ENCODE assay signal across 8 cellular contexts in genomic region chr11:46918778-46919513, GRCh38. TPM values are rescaled to one million over a fixed set of nuclear protein-coding genes. Genes with fewer than 3 reads are reported as not detected.
DNase-seq lines count a peak whose midpoint lies in the region; ATAC-seq, FAIRE-seq and TF ChIP-seq lines count a peak whose summit lies in the region.

No MANE protein-coding gene starts in this region.

- ATAC-seq in heart left ventricle, result no peak
- no peak for ATAC-seq in left ventricle myocardium superior

- no peak overlapping the region for H3K9ac ChIP-seq in kidney (ENCODE audit: low read length in 2 of 2)

- TF ChIP-seq POLR2A in heart left ventricle (IDR thresholded peaks at IDR 0.05) (no peak), uterus (IDR thresholded peaks at IDR 0.05) (no peak)

- no peak for FAIRE-seq in kidney (lab: Jason Lieb, UNC)

- no peaks in the 10 kb centered on the region for H3K9me3 ChIP-seq in heart left ventricle
- no peaks in the 10 kb centered on the region for H3K9me3 ChIP-seq in mesodermal cell (ENCODE audit: control insufficient read depth, low read length)
- H3K9me3 ChIP-seq in uterus, result no peaks in the 10 kb centered on the region
- no peaks in the 10 kb centered on the region for H3K9me3 ChIP-seq in kidney (ENCODE audit: control insufficient read depth in 1 of 2, low read length in 2 of 2)

- DNase-seq in heart left ventricle (no peak), left ventricle myocardium superior (no peak), astrocyte of the spinal cord (ENCODE audit: low read depth, low spot score) (no peak), uterus (no peak), kidney (no peak), HT-29 (ENCODE audit: low spot score) (no peak), anterior cingulate cortex (lab: John Stamatoyannopoulos, UW) (no peak)

- in situ Hi-C loops in astrocyte of the spinal cord (cut with HindIII; ENCODE audit: low sequenced_read_pairs), result no loop called here

- peak overlapping the region in 9 of 12 donors; percentile 35 to 94 (median 71) for H3K4me3 ChIP-seq in heart left ventricle
- peak overlapping the region; percentile 23 for H3K4me3 ChIP-seq in astrocyte of the spinal cord (ENCODE audit: low read depth, low read length)
- peak overlapping the region; percentile 83 for H3K4me3 ChIP-seq in mesodermal cell (ENCODE audit: extremely low read depth, insufficient read depth, low read length, poor library complexity, severe bottlenecking)
- H3K4me3 ChIP-seq in uterus, result peak overlapping the region; percentile 42 to 92
- H3K4me3 ChIP-seq in kidney (ENCODE audit: low read length in 2 of 2), result peak overlapping the region in 1 of 2 donors; percentile 51

- peaks cover 0 to 44% (median 0%) of the 10 kb centered on the region in 9 donors for H3K27me3 ChIP-seq in heart left ventricle
- no peaks in the 10 kb centered on the region for H3K27me3 ChIP-seq in uterus

- H3K4me1 ChIP-seq in heart left ventricle, result peaks cover 0 to 58% (median 38%) of the 10 kb centered on the region in 12 donors
- H3K4me1 ChIP-seq in mesodermal cell (ENCODE audit: control insufficient read depth, insufficient read depth, low read length, poor library complexity, severe bottlenecking), result peaks cover 39% of the 10 kb centered on the region
- H3K4me1 ChIP-seq in uterus, result no peaks in the 10 kb centered on the region
- peaks cover 0 to 5% of the 10 kb centered on the region in 2 donors for H3K4me1 ChIP-seq in kidney (ENCODE audit: control insufficient read depth in 1 of 2, insufficient read depth in 1 of 2, low read depth in 1 of 2, low read length in 2 of 2)

- WGBS in heart left ventricle, 4 donors, result 23 to 26% (median 25%) methylated on average over 17 of the region's 17 CpGs
- WGBS in mesodermal cell (ENCODE audit: insufficient coverage in 2 of 2), 2 experiments, result 9 to 13% methylated on average over 8 to 15 of the region's 17 CpGs

- intact Hi-C loops in heart left ventricle (cut with DNase I) (loop anchor here in 2 of 10 donors (5.0 to 10.0 kb wide), 2 partner anchors 86 to 223 kb away; no protein-coding TSS in a partner anchor), left ventricle myocardium superior (cut with micrococcal nuclease) (no loop called here), uterus (cut with DNase I; ENCODE audit: low total_unique reads) (no loop called here), kidney (cut with DNase I) (no loop called here)

- TF ChIP-seq CTCF in heart left ventricle (IDR thresholded peaks at IDR 0.05) (no peak), astrocyte of the spinal cord (IDR thresholded peaks at IDR 0.05; ENCODE audit: low read depth, low read length) (no peak), uterus (IDR thresholded peaks at IDR 0.05) (no peak), kidney (IDR thresholded peaks at IDR 0.05; ENCODE audit: borderline replicate concordance, extremely low read depth, insufficient read depth) (no peak)

- no peaks in the 10 kb centered on the region for H3K36me3 ChIP-seq in heart left ventricle
- H3K36me3 ChIP-seq in mesodermal cell (ENCODE audit: control insufficient read depth, insufficient read depth, low read length), result peaks cover 7% of the 10 kb centered on the region
- H3K36me3 ChIP-seq in uterus, result no peaks in the 10 kb centered on the region
- H3K36me3 ChIP-seq in kidney (ENCODE audit: control insufficient read depth in 1 of 2, insufficient read depth in 2 of 2, low read length in 2 of 2), result no peaks in the 10 kb centered on the region

- H3K27ac ChIP-seq in heart left ventricle, result peak overlapping the region in 8 of 12 donors; percentile 26 to 66 (median 51)
- peak overlapping the region; percentile 68 for H3K27ac ChIP-seq in mesodermal cell (ENCODE audit: low read depth, low read length, severe bottlenecking)
- peak overlapping the region; percentile 70 to 78 for H3K27ac ChIP-seq in uterus
- no peak overlapping the region for H3K27ac ChIP-seq in kidney (ENCODE audit: low read depth in 2 of 2, low read length in 2 of 2)

RNA-seq across cellular contexts. Expression of gene LRP4, which starts 0.6 kb away (rescaled TPM):
- total RNA-seq in heart left ventricle (10 to 100 TPM; 14.9 to 29.1 (median 20.0) TPM), left ventricle myocardium superior (21.9 TPM), uterus (10 to 100 TPM in 2 of 4 donors, 1 to 10 TPM in 1, under 1 TPM in 1; 0.77 to 21.2 (median 9.3) TPM), kidney (3.7 TPM)
- polyA plus RNA-seq in heart left ventricle (10 to 100 TPM in 1 of 2 donors, 1 to 10 TPM in 1; 9.1 to 16.3 TPM), kidney (ENCODE audit: insufficient read depth, low read depth, low replicate concordance) (1.8 TPM)
- 32.8 TPM for polyA plus RNA-seq in mesodermal cell (2013, experiment 1 of 2)
- polyA plus RNA-seq in mesodermal cell (2013, experiment 2 of 2), result 24.7 TPM
- total RNA-seq in HT-29 (2014; rRNA removed; shearing (Covaris generic)), result 0.15 TPM in 1 of 2 replicates, not detected in the other

RNA-seq across cellular contexts. Expression of gene CSTPP1, which starts 17.6 kb away (rescaled TPM):
- total RNA-seq in heart left ventricle (10 to 100 TPM; 12.7 to 19.4 (median 14.7) TPM), left ventricle myocardium superior (9.6 TPM), uterus (10 to 100 TPM in 2 of 4 donors, 1 to 10 TPM in 2; 4.9 to 33.8 (median 19.5) TPM), kidney (37.4 TPM)
- polyA plus RNA-seq in heart left ventricle (10 to 100 TPM in 1 of 2 donors, 1 to 10 TPM in 1; 9.9 to 33.4 TPM), kidney (ENCODE audit: insufficient read depth, low read depth, low replicate concordance) (50.3 TPM)
- 51.4 TPM for polyA plus RNA-seq in mesodermal cell (2013, experiment 1 of 2)
- polyA plus RNA-seq in mesodermal cell (2013, experiment 2 of 2), result 43.1 TPM
- total RNA-seq in HT-29 (2014; rRNA removed; shearing (Covaris generic)), result 45.7 and 61.6 TPM in 2 replicates

Comparison
In these comparisons a context has a peak if more than half of its experiments do, and no peak if none do; other contexts are left out.
1. H3K27ac ChIP-seq: peak in heart left ventricle (8 of 12), mesodermal cell (single experiment) and uterus (2 of 2); none in kidney (0 of 2).